Comparison of ENCODE assay signal across 8 cellular contexts in the genomic region with DNA sequence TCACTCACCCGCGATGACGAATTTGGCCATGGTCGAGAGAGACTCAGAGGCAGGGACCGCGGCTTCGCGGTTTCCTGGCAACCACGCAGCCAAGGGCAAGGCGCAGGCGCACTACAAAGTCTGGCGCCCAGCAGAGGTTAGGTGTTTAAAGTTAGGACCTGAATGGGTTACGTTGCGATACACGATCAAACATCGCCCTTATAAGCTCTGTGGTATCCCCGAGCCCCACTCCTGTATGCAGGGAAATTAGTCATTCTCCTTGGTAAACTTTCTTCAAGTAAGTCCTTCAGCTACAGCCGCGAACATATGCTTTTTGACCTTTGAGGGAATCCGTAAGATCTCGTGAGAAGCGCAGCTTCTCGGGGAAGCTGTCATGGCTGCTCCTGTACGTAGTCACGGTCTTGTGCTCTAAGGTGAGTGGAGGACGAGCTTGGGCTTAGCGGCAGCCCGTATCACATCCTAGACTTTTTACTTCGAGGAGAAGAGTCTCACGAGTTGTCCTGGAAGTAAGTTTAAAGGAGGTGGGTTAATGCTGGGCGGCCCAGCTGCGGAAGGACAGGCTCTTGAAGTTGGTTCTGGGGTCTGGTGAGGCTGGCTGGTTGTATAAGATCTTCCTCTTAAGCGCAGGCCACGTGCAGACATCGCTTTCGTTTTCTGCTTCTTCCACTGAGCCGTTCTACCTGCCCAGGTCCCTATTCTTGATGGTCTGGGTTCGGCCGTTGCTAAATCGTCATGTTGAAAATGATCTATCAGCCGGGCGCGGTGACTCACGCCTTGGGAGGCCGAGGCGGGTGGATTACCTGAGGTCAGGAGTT. TPM values are rescaled to one million over a fixed set of nuclear protein-coding genes. Genes with fewer than 3 reads are reported as not detected.
DNase-seq lines count a peak whose midpoint lies in the region; FAIRE-seq and TF ChIP-seq lines count a peak whose summit lies in the region.

TSS of gene FASTKD2 (plus strand) at position 365 of the 815 bp plus-strand sequence. CDS start 1,088 bp downstream, outside the sequence.
TSS of gene MDH1B (minus strand) at position 87 of the 815 bp plus-strand sequence. CDS start at position 30, 57 bp downstream.

- H3K27ac ChIP-seq in MM.1S (ENCODE audit: low read length), result peak within 1 kb of the TSS; percentile 81

- peak within 1 kb of the TSS; percentile 55 for H3K4me2 ChIP-seq in MM.1S (ENCODE audit: low read depth, low read length)

- peaks cover 34% of the 10 kb centered on the region for H3K79me2 ChIP-seq in MM.1S (ENCODE audit: low read length)

- H2AFZ ChIP-seq in MM.1S (ENCODE audit: low read length), result peak within 1 kb of the TSS; percentile 96
- H2AFZ ChIP-seq in neuron (ENCODE audit: low read depth, low read length), result peak within 1 kb of the TSS; percentile 98

- H3K9ac ChIP-seq in MM.1S (ENCODE audit: low read length), result peak within 1 kb of the TSS; percentile 96

- H3K27me3 ChIP-seq in MM.1S (replicated peaks; ENCODE audit: insufficient read depth, low read length) (peaks cover 19% of the 10 kb centered on the region), neuron (ENCODE audit: insufficient read depth, low read length) (no peaks in the 10 kb centered on the region)

- H3K9me2 ChIP-seq in MM.1S (replicated peaks; ENCODE audit: insufficient read depth, low read length), result no peaks in the 10 kb centered on the region

- no peak for FAIRE-seq in frontal cortex (lab: Jason Lieb, UNC)

- H3K36me3 ChIP-seq in MM.1S (replicated peaks; ENCODE audit: insufficient read depth, low read length), result no peaks in the 10 kb centered on the region
- H3K36me3 ChIP-seq in neuron (ENCODE audit: insufficient read depth, low read length), result peaks cover 24% of the 10 kb centered on the region

- H3K9me3 ChIP-seq in MM.1S (replicated peaks; ENCODE audit: insufficient read depth, low read length) (no peaks in the 10 kb centered on the region), neuron (ENCODE audit: low read length) (no peaks in the 10 kb centered on the region)

- H3K4me3 ChIP-seq in MM.1S (ENCODE audit: low read length) (peak within 1 kb of the TSS; percentile 92), neuron (ENCODE audit: low read length) (peak within 1 kb of the TSS; percentile 60)

- H3K4me1 ChIP-seq in MM.1S (ENCODE audit: low read length) (0 out of 2 replicates have a peak, but pooled peaks cover 11% of the 10 kb centered on the region), neuron (ENCODE audit: insufficient read depth, low read length) (peaks cover 10% of the 10 kb centered on the region)

- no peak for TF ChIP-seq CTCF in MM.1S (IDR thresholded peaks at IDR 0.05; ENCODE audit: low read length)

- in situ Hi-C loops in G401 (cut with HindIII; ENCODE audit: low sequenced_read_pairs), result no loop called here

- peak; percentile 91 for DNase-seq in G401 (ENCODE audit: low spot score)
- peak; percentile 94 for DNase-seq in HCEC 1CT
- DNase-seq in MM.1S, result peak; percentile 91
- peak; percentile 80 for DNase-seq in SIG-M5 (lab: John Stamatoyannopoulos, UW)
- peak; percentile 53 to 70 (median 64) for DNase-seq in activated naive CD4-positive, alpha-beta T cell (lab: John Stamatoyannopoulos, UW)
- peak; percentile 36 to 71 for DNase-seq in frontal cortex (ENCODE audit: low spot score in 2 of 2)
- peak; percentile 94 for DNase-seq in stromal cell of bone marrow (ENCODE audit: low read depth)

- H4K20me1 ChIP-seq in MM.1S (ENCODE audit: insufficient read depth, low read length), result no peaks in the 10 kb centered on the region

- H3F3A ChIP-seq in MM.1S (ENCODE audit: insufficient read depth, low read length), result no peaks in the 10 kb centered on the region

RNA-seq across cellular contexts. Expression of gene FASTKD2, which starts in this region (rescaled TPM):
- total RNA-seq in G401 (2014; rRNA removed; shearing (Covaris generic)), result 61.0 and 85.5 TPM in 2 replicates
- 47.7 TPM for total RNA-seq in frontal cortex

RNA-seq across cellular contexts. Expression of gene MDH1B, which starts in this region (rescaled TPM):
- 2.6 and 6.9 TPM in 2 replicates for total RNA-seq in G401 (2014; rRNA removed; shearing (Covaris generic))
- 4.5 TPM for total RNA-seq in frontal cortex

Comparison
In these comparisons a context has a peak if more than half of its experiments do, and no peak if none do; other contexts are left out.
1. Peak in every context shown above with its lines: DNase-seq, H3K4me3 ChIP-seq and H3K27ac ChIP-seq.